10 cellular contexts compared by ENCODE assay signal in the genomic region with DNA sequence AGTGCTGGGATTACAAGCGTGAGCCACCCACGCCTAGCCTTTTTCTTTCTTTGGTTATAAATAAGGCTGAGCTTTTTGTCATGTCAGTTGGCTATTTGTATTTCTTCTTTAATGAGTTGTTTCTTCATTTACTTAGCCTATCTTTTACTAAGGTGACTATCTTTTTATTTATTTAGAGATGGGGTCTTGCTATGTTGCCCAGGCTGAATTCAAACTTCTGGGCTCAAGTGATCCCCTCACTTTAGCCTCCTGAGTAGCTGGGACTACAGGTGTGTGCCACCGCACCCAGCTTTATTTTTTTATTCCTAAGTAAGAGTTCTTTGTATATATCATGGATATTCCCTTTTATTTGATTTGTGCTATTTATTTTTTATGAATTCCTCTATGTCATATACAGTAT. TPM values are rescaled to one million over a fixed set of nuclear protein-coding genes. Genes with fewer than 3 reads are reported as not detected.
"Had no signal": no experiment of that assay in that cellular context is flagged by ENCODE, and none has a peak within 500 bp of the region (broad histone marks: within the 10 kb centered on the region; RNA-seq: fewer than 3 reads in every experiment).

No MANE protein-coding gene starts in this region.

- FAIRE-seq: HTR-8/SVneo had no signal

- H3K4me3 ChIP-seq: GM23248, HAP-1 had no signal

- DNase-seq: GM23248, GOT3, H7, IMR-90, KBM-7 had no signal

- H3K27ac ChIP-seq: GM23248 had no signal

- H3K9me3 ChIP-seq: HAP-1 had no signal

- ATAC-seq: HCT116 had no signal

- H3K36me3 ChIP-seq: HAP-1 had no signal

- H2AFZ ChIP-seq: GM23248 had no signal

- H3K9ac ChIP-seq: GM23248 had no signal

RNA-seq across cellular contexts. Expression of a gene that starts 11.9 kb away (rescaled TPM):
- total RNA-seq: GM23248, IMR-90 had no signal
- polyA plus RNA-seq: GM23248, IMR-90 had no signal

RNA-seq across cellular contexts. Expression of a gene that starts 49.9 kb away (rescaled TPM):
- total RNA-seq: GM23248, H4, H7, HT-29, IMR-90 had no signal
- polyA plus RNA-seq: GM23248, IMR-90 had no signal
